29 cellular contexts compared by ENCODE assay signal in the genomic region with DNA sequence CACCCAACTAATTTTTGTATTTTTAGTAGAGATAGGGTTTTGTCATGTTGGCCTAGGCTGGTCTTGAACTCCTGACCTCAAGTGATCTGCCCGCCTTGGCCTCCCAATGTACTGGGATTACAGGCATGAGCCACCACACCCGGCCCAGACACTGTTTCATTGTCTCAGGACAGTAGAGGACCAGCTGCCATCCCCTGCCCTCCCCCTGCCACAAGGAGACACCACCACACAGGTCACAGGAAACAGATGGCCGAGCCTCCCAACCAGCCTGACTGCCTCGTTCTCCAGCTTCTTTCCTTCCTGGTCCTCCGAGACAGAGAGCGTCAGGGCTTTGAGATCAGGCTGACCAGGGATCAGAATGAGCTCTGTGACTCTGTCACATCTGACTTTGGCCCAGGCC.
"Had no signal": no experiment of that assay in that cellular context is flagged by ENCODE, and none has a peak within 500 bp of the region (broad histone marks: within the 10 kb centered on the region; RNA-seq: fewer than 3 reads in every experiment).

No MANE protein-coding gene starts in this region.

- H2AFZ ChIP-seq: hepatocyte had no signal

- H3K79me2 ChIP-seq: hepatocyte had no signal

- H3K4me1 ChIP-seq: gastrocnemius medialis, left ventricle myocardium inferior, pancreas, prostate gland, sigmoid colon had no signal

- DNase-seq: activated CD4-positive, alpha-beta memory T cell treated with anti-CD3 and anti-CD28 coated beads, Interleukin-2, amount 10 ng/mL, durations not matched to agents 7 days and 5 days; activated CD4-positive, alpha-beta T cell treated with anti-CD3 and anti-CD28 coated beads for 1 hour; activated CD4-positive, alpha-beta T cell treated with anti-CD3 and anti-CD28 coated beads, Interleukin-2, amount 10 ng/mL, durations not matched to agents 7 days and 5 days; activated CD8-positive, alpha-beta memory T cell treated with anti-CD3 and anti-CD28 coated beads, Interleukin-2, amount 50 U/mL, for 48 hours; activated gamma-delta T cell treated with Interleukin-2 at 50 U/mL for 16 hours; activated naive CD4-positive, alpha-beta T cell treated with anti-CD3 and anti-CD28 coated beads, Interleukin-2, amount 50 U/mL, for 16 hours; activated T-cell treated with anti-CD3 and anti-CD28 coated beads, Interleukin-2, amount 50 U/mL, for 24 hours; amniotic stem cell; brain microvascular endothelial cell; cortex of kidney; gastrocnemius medialis; glutamatergic neuron; islet precursor cell; left ventricle myocardium inferior; mammary epithelial cell; nephron progenitor cell; pancreas; sigmoid colon; small intestine; stimulated activated CD4-positive, alpha-beta T cell treated with anti-CD3 and anti-CD28 coated beads, Interleukin-4, amount 100 ng/mL, for 24 hours; T1000; trophoblast cell had no signal

- H3K9me3 ChIP-seq: gastrocnemius medialis, left ventricle myocardium inferior, neutrophil, pancreas, prostate gland, sigmoid colon, thoracic aorta had no signal

- H3K27ac ChIP-seq: brain microvascular endothelial cell, gastrocnemius medialis, hepatocyte, left ventricle myocardium inferior, neutrophil, pancreas, prostate gland, sigmoid colon, thoracic aorta had no signal

- H3K4me2 ChIP-seq: hepatocyte had no signal

- H3K4me3 ChIP-seq: gastrocnemius medialis, hepatocyte, left ventricle myocardium inferior, pancreas, prostate gland, sigmoid colon, thoracic aorta had no signal

- H3K27me3 ChIP-seq: brain microvascular endothelial cell, gastrocnemius medialis, hepatocyte, neutrophil, pancreas, sigmoid colon had no signal

- H3K36me3 ChIP-seq: brain microvascular endothelial cell, gastrocnemius medialis, neutrophil, prostate gland had no signal

- ATAC-seq: activated T-helper 17 cell treated with anti-CD3 and anti-CD28 coated beads, Interleukin-2, amount 50 U/mL, for 72 hours; gastrocnemius medialis; pancreas; stimulated activated effector memory CD8-positive, alpha-beta T cell treated with anti-CD3 and anti-CD28 coated beads, Interleukin-12 subunit alpha, Interleukin-12 subunit beta, amount 100 ng/mL, for 72 hours; WTC11 had no signal
